In genomic region chr17:44004761-44005526, GRCh38 we compare ENCODE assay signal across 10 cellular contexts. TPM values are rescaled to one million over a fixed set of nuclear protein-coding genes. Genes with fewer than 3 reads are reported as not detected.
DNase-seq lines count a peak whose midpoint lies in the region; ATAC-seq and TF ChIP-seq lines count a peak whose summit lies in the region.
"Had no signal": no experiment of that assay in that cellular context is flagged by ENCODE, and none has a peak within 500 bp of the region (broad histone marks: within the 10 kb centered on the region; RNA-seq: fewer than 3 reads in every experiment).

No MANE protein-coding gene starts in this region.

- peaks cover 65% of the 10 kb centered on the region for H3K27me3 Mint-ChIP-seq in mesothelial cell of epicardium (ENCODE audit: low read depth)

- DNase-seq in heart right ventricle (no peak), Right ventricle myocardium inferior (ENCODE audit: missing footprints) (no peak), dermis blood vessel endothelial cell (peak; percentile 43), mesothelial cell of epicardium (ENCODE audit: low spot score in 2 of 2, unreplicated experiment in 2 of 2) (no peak), vagina (ENCODE audit: extremely low spot score in 2 of 2) (no peak), CD1c-positive myeloid dendritic cell (ENCODE audit: extremely low spot score) (no peak)

- H3K4me3 Mint-ChIP-seq in mesothelial cell of epicardium, result peak overlapping the region; percentile 33

- 2 to 4% methylated on average over 51 to 71 of the region's 71 CpGs for WGBS in heart right ventricle, 2 donors

- no peak for TF ChIP-seq CTCF in heart right ventricle (IDR thresholded peaks at IDR 0.05)
- no peak for TF ChIP-seq CTCF in mesothelial cell of epicardium (IDR thresholded peaks at IDR 0.05; ENCODE audit: unreplicated experiment)
- no peak for TF ChIP-seq CTCF in vagina (IDR thresholded peaks at IDR 0.05)

- H3K4me3 ChIP-seq in heart right ventricle (peak overlapping the region in 9 of 10 donors; percentile 38 to 77 (median 66)), vagina (peak overlapping the region; percentile 64 to 83)

- H3K9me3 ChIP-seq in heart right ventricle (no peaks in the 10 kb centered on the region), vagina (no peaks in the 10 kb centered on the region)

- no peak for TF ChIP-seq POLR2A in vagina (IDR thresholded peaks at IDR 0.05)

- ATAC-seq in heart right ventricle (no peak), Right ventricle myocardium inferior (no peak), HG03520 (IDR thresholded peaks at IDR 0.05; ENCODE audit: unreplicated experiment) (no peak), GM21528 (IDR thresholded peaks at IDR 0.05; ENCODE audit: low FRiP score, unreplicated experiment) (no peak)

- H3K4me1 Mint-ChIP-seq in mesothelial cell of epicardium, result peaks cover 20% of the 10 kb centered on the region

- H3K27ac ChIP-seq in heart right ventricle (no peak overlapping the region), vagina (no peak overlapping the region)

- H3K36me3 ChIP-seq in heart right ventricle, result peaks cover 0 to 12% (median 0%) of the 10 kb centered on the region in 9 donors
- H3K36me3 ChIP-seq in vagina, result no peaks in the 10 kb centered on the region

- intact Hi-C loops in heart right ventricle (cut with DNase I) (loop anchor here in 5 of 10 donors (5.0 kb wide), 2 partner anchors 37 to 112 kb away; no protein-coding TSS in a partner anchor), Right ventricle myocardium inferior (cut with DNase I) (loop anchor here (5.0 kb wide), 2 partner anchors 37 to 162 kb away; no protein-coding TSS in a partner anchor), vagina (cut with DNase I) (no loop called here)

- no peak overlapping the region for H3K27ac Mint-ChIP-seq in mesothelial cell of epicardium

- peaks cover 18 to 45% (median 35%) of the 10 kb centered on the region in 9 donors for H3K4me1 ChIP-seq in heart right ventricle
- H3K4me1 ChIP-seq in vagina, result peaks cover 41% of the 10 kb centered on the region

- H3K9me3 Mint-ChIP-seq in mesothelial cell of epicardium, result no peaks in the 10 kb centered on the region

- H3K27me3 ChIP-seq in heart right ventricle, result peaks cover 14 to 44% (median 25%) of the 10 kb centered on the region in 7 donors
- no peaks in the 10 kb centered on the region for H3K27me3 ChIP-seq in vagina

- H3K36me3 Mint-ChIP-seq in mesothelial cell of epicardium, result no peaks in the 10 kb centered on the region

RNA-seq across cellular contexts. Expression of gene NAGS, which starts 0.5 kb away (rescaled TPM):
- under 1 TPM; 0.30 to 0.86 (median 0.53) TPM for total RNA-seq in heart right ventricle
- polyA plus RNA-seq in heart right ventricle, result under 1 TPM; 0.37 to 0.86 TPM
- total RNA-seq in Right ventricle myocardium inferior, result 0.68 TPM
- total RNA-seq in dermis blood vessel endothelial cell, result 6.8 and 10.0 TPM in 2 replicates
- total RNA-seq in mesothelial cell of epicardium, result 0.42 to 0.88 TPM (median 0.82 TPM) in 3 replicates
- total RNA-seq in vagina, result 4.9 TPM

RNA-seq across cellular contexts. Expression of gene TMEM101, which starts 9.8 kb away (rescaled TPM):
- 10 to 100 TPM; 15.6 to 22.1 (median 17.9) TPM for total RNA-seq in heart right ventricle
- 10 to 100 TPM; 15.7 to 26.4 TPM for polyA plus RNA-seq in heart right ventricle
- 21.5 TPM for total RNA-seq in Right ventricle myocardium inferior
- total RNA-seq in dermis blood vessel endothelial cell, result 85.2 and 117 TPM in 2 replicates
- total RNA-seq in mesothelial cell of epicardium, result 34.2 to 36.4 TPM (median 35.8 TPM) in 3 replicates
- 33.6 TPM for total RNA-seq in vagina

RNA-seq across cellular contexts. Expression of gene PYY, which starts 51.2 kb away (rescaled TPM):
- total RNA-seq in heart right ventricle (not detected), Right ventricle myocardium inferior (not detected), dermis blood vessel endothelial cell (not detected in 2 replicates), mesothelial cell of epicardium (not detected in 3 replicates), vagina (not detected)
- under 1 TPM in 1 of 2 donors, not detected in 1; 0.06 TPM for polyA plus RNA-seq in heart right ventricle
- total RNA-seq: mononuclear cell, RPMI7951 had no signal
